In the genomic region with DNA sequence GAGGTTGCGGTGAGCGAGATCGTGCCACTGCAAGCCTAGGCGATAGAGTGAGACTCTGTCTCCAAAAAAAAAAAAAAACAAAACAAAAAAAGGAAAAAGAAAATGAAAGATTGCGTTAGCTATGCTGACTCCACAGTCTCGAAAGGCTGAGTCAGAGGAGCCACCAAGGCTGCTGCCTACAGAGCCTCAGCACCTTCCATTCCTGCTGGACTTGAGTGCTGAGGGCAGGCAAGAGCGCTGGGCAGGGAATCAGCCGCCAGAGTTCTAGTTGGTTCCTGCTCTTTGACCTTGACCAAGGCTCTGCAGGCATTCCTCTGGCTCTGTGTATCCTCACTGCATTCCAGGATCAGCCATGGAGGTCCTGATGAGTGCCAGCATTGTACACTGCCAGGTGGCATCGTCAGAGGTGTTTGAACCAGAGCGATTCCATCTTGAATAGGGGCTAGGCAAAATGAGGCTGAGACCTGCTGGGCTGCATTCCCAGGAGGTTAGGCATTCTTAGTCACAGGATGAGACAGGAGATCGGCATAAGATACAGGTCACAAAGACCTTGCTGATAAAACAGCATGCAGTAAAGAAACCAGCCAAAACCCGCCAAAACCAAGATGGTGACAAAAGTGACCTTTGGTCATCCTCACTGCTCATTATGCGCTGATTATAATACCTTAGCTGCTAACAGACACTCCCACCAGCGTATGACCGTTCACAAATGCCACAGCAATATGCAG, we compare ENCODE assay signal across 3 cellular contexts.
TF ChIP-seq lines count a peak whose summit lies in the region.

No MANE protein-coding gene starts in this region.

TF ChIP-seq in IMR-90, 13 proteins besides CTCF, POLR2A, EP300 and RAD21:
- TF ChIP-seq CEBPB (IDR thresholded peaks at IDR 0.05; ENCODE audit: low read depth, low read length) (peak; percentile 63; the same call in 1 of the 2 replicates), RFX5 (IDR thresholded peaks at IDR 0.05; ENCODE audit: low read depth, low read length) (no peak), MAFK (IDR thresholded peaks at IDR 0.05; ENCODE audit: low read depth, low read length) (peak; percentile 79)
TF ChIP-seq in IMR-90: peak in this region for 2.

TF ChIP-seq in GM12878, 131 proteins besides CTCF, POLR2A, EP300 and RAD21:
- TF ChIP-seq MEF2A (IDR thresholded peaks at IDR 0.05; ENCODE audit: insufficient read depth, low read depth, low read length): no peak
- TF ChIP-seq CHD4 (IDR thresholded peaks at IDR 0.05): no peak
- no peak for TF ChIP-seq FOXM1 (IDR thresholded peaks at IDR 0.05; ENCODE audit: low read depth, low read length)
- TF ChIP-seq, protein P1, sequence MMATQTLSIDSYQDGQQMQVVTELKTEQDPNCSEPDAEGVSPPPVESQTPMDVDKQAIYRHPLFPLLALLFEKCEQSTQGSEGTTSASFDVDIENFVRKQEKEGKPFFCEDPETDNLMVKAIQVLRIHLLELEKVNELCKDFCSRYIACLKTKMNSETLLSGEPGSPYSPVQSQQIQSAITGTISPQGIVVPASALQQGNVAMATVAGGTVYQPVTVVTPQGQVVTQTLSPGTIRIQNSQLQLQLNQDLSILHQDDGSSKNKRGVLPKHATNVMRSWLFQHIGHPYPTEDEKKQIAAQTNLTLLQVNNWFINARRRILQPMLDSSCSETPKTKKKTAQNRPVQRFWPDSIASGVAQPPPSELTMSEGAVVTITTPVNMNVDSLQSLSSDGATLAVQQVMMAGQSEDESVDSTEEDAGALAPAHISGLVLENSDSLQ (IDR thresholded peaks at IDR 0.05): peak; percentile 92
- no peak for TF ChIP-seq ELK1 (IDR thresholded peaks at IDR 0.05; ENCODE audit: low read depth, low read length)
- TF ChIP-seq IRF5 (IDR thresholded peaks at IDR 0.05; ENCODE audit: borderline replicate concordance): no peak
- TF ChIP-seq, protein P2, sequence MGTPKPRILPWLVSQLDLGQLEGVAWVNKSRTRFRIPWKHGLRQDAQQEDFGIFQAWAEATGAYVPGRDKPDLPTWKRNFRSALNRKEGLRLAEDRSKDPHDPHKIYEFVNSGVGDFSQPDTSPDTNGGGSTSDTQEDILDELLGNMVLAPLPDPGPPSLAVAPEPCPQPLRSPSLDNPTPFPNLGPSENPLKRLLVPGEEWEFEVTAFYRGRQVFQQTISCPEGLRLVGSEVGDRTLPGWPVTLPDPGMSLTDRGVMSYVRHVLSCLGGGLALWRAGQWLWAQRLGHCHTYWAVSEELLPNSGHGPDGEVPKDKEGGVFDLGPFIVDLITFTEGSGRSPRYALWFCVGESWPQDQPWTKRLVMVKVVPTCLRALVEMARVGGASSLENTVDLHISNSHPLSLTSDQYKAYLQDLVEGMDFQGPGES (IDR thresholded peaks at IDR 0.05): no peak
- TF ChIP-seq, protein P3, sequence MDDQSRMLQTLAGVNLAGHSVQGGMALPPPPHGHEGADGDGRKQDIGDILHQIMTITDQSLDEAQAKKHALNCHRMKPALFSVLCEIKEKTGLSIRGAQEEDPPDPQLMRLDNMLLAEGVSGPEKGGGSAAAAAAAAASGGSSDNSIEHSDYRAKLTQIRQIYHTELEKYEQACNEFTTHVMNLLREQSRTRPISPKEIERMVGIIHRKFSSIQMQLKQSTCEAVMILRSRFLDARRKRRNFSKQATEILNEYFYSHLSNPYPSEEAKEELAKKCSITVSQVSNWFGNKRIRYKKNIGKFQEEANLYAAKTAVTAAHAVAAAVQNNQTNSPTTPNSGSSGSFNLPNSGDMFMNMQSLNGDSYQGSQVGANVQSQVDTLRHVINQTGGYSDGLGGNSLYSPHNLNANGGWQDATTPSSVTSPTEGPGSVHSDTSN (IDR thresholded peaks at IDR 0.05; ENCODE audit: insufficient replicate concordance, low read depth, low read length): peak; percentile 36
- TF ChIP-seq MYC (IDR thresholded peaks at IDR 0.05; ENCODE audit: insufficient read depth, insufficient read length, insufficient replicate concordance, low read length, severe bottlenecking): no peak
- TF ChIP-seq NBN (IDR thresholded peaks at IDR 0.05): no peak
- TF ChIP-seq MTA2 (IDR thresholded peaks at IDR 0.05; ENCODE audit: low read depth): no peak
- TF ChIP-seq RB1 (IDR thresholded peaks at IDR 0.05; ENCODE audit: borderline replicate concordance): no peak
- TF ChIP-seq MYB (IDR thresholded peaks at IDR 0.05; ENCODE audit: borderline replicate concordance, low read depth, low read length): no peak
- no peak for TF ChIP-seq TARDBP (IDR thresholded peaks at IDR 0.05; ENCODE audit: borderline replicate concordance)
- no peak for TF ChIP-seq RCOR1 (conservative IDR thresholded peaks at IDR 0.05; ENCODE audit: low read depth, low read length)
- TF ChIP-seq ASH2L (IDR thresholded peaks at IDR 0.05; ENCODE audit: borderline replicate concordance, low read depth): no peak
- no peak for TF ChIP-seq FOXK2 (IDR thresholded peaks at IDR 0.05)
- peak; percentile 24 for TF ChIP-seq RELA (IDR thresholded peaks at IDR 0.05; ENCODE audit: borderline replicate concordance, partially characterized antibody)
- TF ChIP-seq BHLHE40 (IDR thresholded peaks at IDR 0.05; ENCODE audit: borderline replicate concordance in 1 of 2, low read depth in 2 of 2, low read length in 1 of 2): no peak
- TF ChIP-seq ZNF384 (IDR thresholded peaks at IDR 0.05; ENCODE audit: borderline replicate concordance, low read depth, low read length): 0 out of 2 replicates have a peak, but pooled peaks have one; percentile 36
- peak; percentile 59; the same call in 1 of the 2 replicates for TF ChIP-seq BACH1 (IDR thresholded peaks at IDR 0.05; ENCODE audit: borderline replicate concordance)
- TF ChIP-seq SUZ12 (IDR thresholded peaks at IDR 0.05; ENCODE audit: unreplicated experiment): no peak
- peak; percentile 73; the same call in 2 of the 3 replicates for TF ChIP-seq POU2F2 (IDR thresholded peaks at IDR 0.05; ENCODE audit: borderline replicate concordance, low read depth, low read length)
- TF ChIP-seq NR2F1 (conservative IDR thresholded peaks at IDR 0.05): 0 out of 2 replicates have a peak, but pooled peaks have one; percentile 38

TF ChIP-seq in liver, 16 proteins besides CTCF, POLR2A, EP300 and RAD21:
- peak; percentile 70 for TF ChIP-seq YY1 (IDR thresholded peaks at IDR 0.05)
- peak; percentile 39 for TF ChIP-seq SP1 (IDR thresholded peaks at IDR 0.05)
- TF ChIP-seq, protein P4, sequence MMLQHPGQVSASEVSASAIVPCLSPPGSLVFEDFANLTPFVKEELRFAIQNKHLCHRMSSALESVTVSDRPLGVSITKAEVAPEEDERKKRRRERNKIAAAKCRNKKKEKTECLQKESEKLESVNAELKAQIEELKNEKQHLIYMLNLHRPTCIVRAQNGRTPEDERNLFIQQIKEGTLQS (IDR thresholded peaks at IDR 0.05): no peak
- TF ChIP-seq TAF1 (conservative IDR thresholded peaks at IDR 0.05): no peak
- TF ChIP-seq HNF4A (conservative IDR thresholded peaks at IDR 0.05): peak; percentile 76 to 79
- peak; percentile 25 for TF ChIP-seq NR2F2 (IDR thresholded peaks at IDR 0.05)
- TF ChIP-seq RXRA (IDR thresholded peaks at IDR 0.05): peak; percentile 27 to 55
- TF ChIP-seq REST (IDR thresholded peaks at IDR 0.05): peak; percentile 30
